12 cellular contexts compared by ENCODE assay signal in genomic region chr1:209742409-209743144, GRCh38. TPM values are rescaled to one million over a fixed set of nuclear protein-coding genes. Genes with fewer than 3 reads are reported as not detected.
DNase-seq lines count a peak whose midpoint lies in the region; ATAC-seq and TF ChIP-seq lines count a peak whose summit lies in the region.
"Had no signal": no experiment of that assay in that cellular context is flagged by ENCODE, and none has a peak within 500 bp of the region (broad histone marks: within the 10 kb centered on the region; RNA-seq: fewer than 3 reads in every experiment).

No MANE protein-coding gene starts in this region.

- 0 out of 2 replicates have a peak, but pooled peaks cover 8% of the 10 kb centered on the region for H3K9me1 ChIP-seq in IMR-90 (ENCODE audit: insufficient read depth, low read length)

- no peak for TF ChIP-seq CTCF in IMR-90 (conservative IDR thresholded peaks at IDR 0.05; ENCODE audit: low read depth, low read length)
- TF ChIP-seq CTCF in stomach (IDR thresholded peaks at IDR 0.05) = no peak

- H3K9me3 ChIP-seq in IMR-90 (ENCODE audit: control insufficient read depth, insufficient read depth, low read length) = no peaks in the 10 kb centered on the region
- H3K9me3 ChIP-seq in stomach = no peaks in the 10 kb centered on the region
- H3K9me3 ChIP-seq: SJSA1 had no signal

- CTCF ChIA-PET in IMR-90 (lab: Yijun Ruan, JAX) = no interaction called here

- no peak overlapping the region for H3K23ac ChIP-seq in IMR-90 (ENCODE audit: low read depth, low read length)

- in situ Hi-C loops in IMR-90 (cut with MboI; ENCODE audit: low sequenced_read_pairs) = no loop called here

- no peak overlapping the region for H4K91ac ChIP-seq in IMR-90 (ENCODE audit: insufficient read depth, low read depth, low read length)

- H4K8ac ChIP-seq in IMR-90 (ENCODE audit: low read depth in 2 of 2, low read length in 2 of 2) = peak overlapping the region in 1 of 2 experiments; percentile 5; a peak in 1 of 4 replicates

- ATAC-seq in IMR-90 (ENCODE audit: low read depth) (peak; percentile 80), HG03045 (IDR thresholded peaks at IDR 0.05; ENCODE audit: unreplicated experiment) (no peak), GM18861 (IDR thresholded peaks at IDR 0.05; ENCODE audit: unreplicated experiment) (no peak), GM21786 (IDR thresholded peaks at IDR 0.05; ENCODE audit: unreplicated experiment) (no peak)

- H2BK5ac ChIP-seq in IMR-90 (ENCODE audit: low read depth, low read length, poor library complexity, severe bottlenecking) = no peak overlapping the region

- H3K27ac ChIP-seq in IMR-90 (ENCODE audit: insufficient read depth, low read length) (peak overlapping the region; percentile 40; the same call in 1 of the 2 replicates), stomach (peak overlapping the region in 3 of 5 donors; percentile 19 to 40 (median 20))
- H3K27ac ChIP-seq: parathyroid adenoma, SJSA1 had no signal

- no peak overlapping the region; the same call in 1 of the 2 replicates for H2BK120ac ChIP-seq in IMR-90 (ENCODE audit: low read depth, low read length)

- no peak for TF ChIP-seq EP300 in stomach (IDR thresholded peaks at IDR 0.05)

- H4K5ac ChIP-seq in IMR-90 (ENCODE audit: low read depth, low read length) = peak overlapping the region; percentile 23; the same call in 1 of the 2 replicates

- H3K9ac ChIP-seq in IMR-90 (ENCODE audit: low read depth, low read length) = no peak overlapping the region
- H3K9ac ChIP-seq: parathyroid adenoma had no signal

- TF ChIP-seq POLR2A in IMR-90 (IDR thresholded peaks at IDR 0.05; ENCODE audit: low read depth, low read length) (no peak), stomach (IDR thresholded peaks at IDR 0.05) (no peak)

- peak overlapping the region; percentile 49 for H3K4me2 ChIP-seq in IMR-90 (ENCODE audit: low read depth, low read length)

- H4K20me1 ChIP-seq in IMR-90 (ENCODE audit: insufficient read depth, low read length) = no peaks in the 10 kb centered on the region

- no peak overlapping the region for H3K56ac ChIP-seq in IMR-90 (ENCODE audit: extremely low read depth, insufficient read depth, low read length)

- DNase-seq in IMR-90 = peak; percentile 74
- peak; percentile 74 for DNase-seq in amniotic epithelial cell (ENCODE audit: low read depth)
- DNase-seq in hepatic stellate cell (ENCODE audit: low spot score) = peak; percentile 77
- no peak for DNase-seq in stomach
- no peak for DNase-seq in stimulated activated CD4-positive, alpha-beta T cell treated with anti-CD3 and anti-CD28 coated beads, Interleukin-15, amount 100 ng/mL, for 24 hours
- DNase-seq: activated gamma-delta T cell, NCI-H1694 treated with DMSO at 0.1 percent for 48 hours had no signal

- H3K4me3 ChIP-seq in IMR-90 (ENCODE audit: insufficient read depth, low read depth, low read length) = no peak overlapping the region
- no peak overlapping the region for H3K4me3 ChIP-seq in stomach
- H3K4me3 ChIP-seq: SJSA1 had no signal

- WGBS in IMR-90 (ENCODE audit: extremely low coverage in 2 of 2, insufficient read length in 1 of 2), 2 experiments = no CpG with 5 or more reads among the region's 8 CpGs
- 37 to 48% (median 43%) methylated on average over 8 of the region's 8 CpGs for WGBS in stomach, 5 donors

- H3K36me3 ChIP-seq in IMR-90 (ENCODE audit: control insufficient read depth, insufficient read depth, low read length) (no peaks in the 10 kb centered on the region), stomach (no peaks in the 10 kb centered on the region)
- H3K36me3 ChIP-seq: SJSA1 had no signal

- H2AK9ac ChIP-seq in IMR-90 (replicated peaks; ENCODE audit: low read depth, low read length, poor library complexity) = peak overlapping the region; percentile 34

- POLR2A ChIA-PET in IMR-90 (lab: Charles Lee; ENCODE audit: unreplicated experiment) = no interaction called here

- intact Hi-C loops in IMR-90 (cut with micrococcal nuclease) (loop anchor here (1.0 kb wide), 1 partner anchor 161 kb away; no protein-coding TSS in a partner anchor), stomach (cut with DNase I; ENCODE audit: low total_unique reads) (loop anchor here (5.0 kb wide), 1 partner anchor 165 kb away; no protein-coding TSS in a partner anchor)

- no peak overlapping the region for H2BK20ac ChIP-seq in IMR-90 (ENCODE audit: low read depth, low read length)

- H2BK15ac ChIP-seq in IMR-90 (ENCODE audit: low read depth, low read length) = 0 out of 3 replicates have a peak overlapping the region, but pooled peaks have one; percentile 29

- peak overlapping the region; percentile 73 for H2AFZ ChIP-seq in IMR-90 (replicated peaks; ENCODE audit: low read length, poor library complexity)
- H2AFZ ChIP-seq: parathyroid adenoma had no signal

- peaks cover 5% of the 10 kb centered on the region; the same call in 1 of the 2 replicates for H3K4me1 ChIP-seq in IMR-90 (ENCODE audit: control insufficient read depth, insufficient read depth, low read length)
- H3K4me1 ChIP-seq in stomach = peaks cover 0 to 22% (median 10%) of the 10 kb centered on the region in 4 donors

- H3K18ac ChIP-seq in IMR-90 (ENCODE audit: low read depth, low read length) = peak overlapping the region; percentile 24; the same call in 1 of the 2 replicates

- H3K27me3 ChIP-seq in IMR-90 (ENCODE audit: control insufficient read depth, insufficient read depth, low read length) = no peaks in the 10 kb centered on the region
- H3K27me3 ChIP-seq in stomach = no peaks in the 10 kb centered on the region
- H3K27me3 ChIP-seq: SJSA1 had no signal

- no peak for TF ChIP-seq RAD21 in IMR-90 (IDR thresholded peaks at IDR 0.05; ENCODE audit: low read length)

- no peak overlapping the region for H3K14ac ChIP-seq in IMR-90 (replicated peaks; ENCODE audit: low read depth, low read length)

- dilution Hi-C loops in IMR-90 (cut with HindIII; ENCODE audit: low sequenced_read_pairs, unreplicated experiment) = no loop called here

- no TSS peak for BruUV-seq in IMR-90 (replicated peaks; lab: Mats Ljungman, UMichigan)

- H3K4ac ChIP-seq in IMR-90 (ENCODE audit: low read depth, low read length) = no peak overlapping the region; the same call in 1 of the 2 replicates

- peak overlapping the region; percentile 7; the same call in 1 of the 2 replicates for H2AK5ac ChIP-seq in IMR-90 (ENCODE audit: low read depth, low read length)

- H3K79me1 ChIP-seq in IMR-90 (ENCODE audit: low read depth in 1 of 2, low read length in 2 of 2) = no peaks in the 10 kb centered on the region

TF ChIP-seq in IMR-90, 13 proteins besides CTCF, POLR2A, EP300 and RAD21:
- no peak for TF ChIP-seq MXI1 (IDR thresholded peaks at IDR 0.05; ENCODE audit: borderline replicate concordance, low read depth, low read length)
- no peak for TF ChIP-seq RCOR1 (IDR thresholded peaks at IDR 0.05; ENCODE audit: insufficient replicate concordance, low read length)
- peak; percentile 81 for TF ChIP-seq NFE2L2 (IDR thresholded peaks at IDR 0.05; ENCODE audit: low read depth, low read length)
- TF ChIP-seq SMC3 (IDR thresholded peaks at IDR 0.05; ENCODE audit: low read depth, low read length) = no peak

RNA-seq across cellular contexts. Expression of gene TRAF3IP3, which starts 13.3 kb away (rescaled TPM):
- 0.18 TPM in 1 of 2 replicates, not detected in the other for total RNA-seq in IMR-90 (2012; rRNA removed)
- polyA plus RNA-seq in IMR-90 (2012; rRNA removed) = 0.06 and 0.12 TPM in 2 replicates
- polyA plus RNA-seq in IMR-90 (2012; cell fraction: cytosol; rRNA removed) = 0.06 TPM in 1 of 2 replicates, not detected in the other
- 0.03 TPM in 1 of 2 replicates, not detected in the other for polyA plus RNA-seq in IMR-90 (2012; cell fraction: nucleus; rRNA removed; ENCODE audit: low replicate concordance)
- 1 to 10 TPM in 4 of 5 donors, not detected in 1; 2.2 to 9.6 (median 3.4) TPM for total RNA-seq in stomach
- polyA plus RNA-seq in stomach = 1 to 10 TPM; 2.2 to 6.7 (median 2.6) TPM
- total RNA-seq: SJSA1 had no signal

RNA-seq across cellular contexts. Expression of gene HSD11B1, which starts 37.9 kb away (rescaled TPM):
- 0.28 and 0.72 TPM in 2 replicates for total RNA-seq in IMR-90 (2012; rRNA removed)
- 0.30 and 0.41 TPM in 2 replicates for polyA plus RNA-seq in IMR-90 (2012; rRNA removed)
- polyA plus RNA-seq in IMR-90 (2012; cell fraction: cytosol; rRNA removed) = 0.34 and 0.35 TPM in 2 replicates
- 0.09 and 0.19 TPM in 2 replicates for polyA plus RNA-seq in IMR-90 (2012; cell fraction: nucleus; rRNA removed; ENCODE audit: low replicate concordance)
- 1 to 10 TPM in 3 of 5 donors, not detected in 2; 2.0 to 2.9 (median 2.3) TPM for total RNA-seq in stomach
- 10 to 100 TPM in 1 of 3 donors, 1 to 10 TPM in 2; 1.5 to 14.0 (median 4.7) TPM for polyA plus RNA-seq in stomach

RNA-seq across cellular contexts. Expression of gene C1orf74, which starts 41.8 kb away (rescaled TPM):
- total RNA-seq in IMR-90 (2012; rRNA removed) (4.2 and 4.3 TPM in 2 replicates), stomach (1 to 10 TPM in 2 of 5 donors, under 1 TPM in 2, not detected in 1; 0.72 to 3.6 (median 2.0) TPM)
- polyA plus RNA-seq in IMR-90 (2012; rRNA removed) (0.79 and 1.1 TPM in 2 replicates), stomach (1 to 10 TPM; 1.3 to 1.8 (median 1.5) TPM)
- polyA plus RNA-seq in IMR-90 (2012; cell fraction: cytosol; rRNA removed) = 0.37 and 0.40 TPM in 2 replicates
- polyA plus RNA-seq in IMR-90 (2012; cell fraction: nucleus; rRNA removed; ENCODE audit: low replicate concordance) = 0.30 and 0.46 TPM in 2 replicates

Comparison
In these comparisons a context has a peak if more than half of its experiments do, and no peak if none do; other contexts are left out.
1. DNase-seq: peak in IMR-90 (single experiment), amniotic epithelial cell (single experiment) and hepatic stellate cell (single experiment); none in stomach (single experiment) and stimulated activated CD4-positive, alpha-beta T cell treated with anti-CD3 and anti-CD28 coated beads, Interleukin-15, amount 100 ng/mL, for 24 hours (single experiment).